ENCODE assay signal across 20 cellular contexts in the genomic region with DNA sequence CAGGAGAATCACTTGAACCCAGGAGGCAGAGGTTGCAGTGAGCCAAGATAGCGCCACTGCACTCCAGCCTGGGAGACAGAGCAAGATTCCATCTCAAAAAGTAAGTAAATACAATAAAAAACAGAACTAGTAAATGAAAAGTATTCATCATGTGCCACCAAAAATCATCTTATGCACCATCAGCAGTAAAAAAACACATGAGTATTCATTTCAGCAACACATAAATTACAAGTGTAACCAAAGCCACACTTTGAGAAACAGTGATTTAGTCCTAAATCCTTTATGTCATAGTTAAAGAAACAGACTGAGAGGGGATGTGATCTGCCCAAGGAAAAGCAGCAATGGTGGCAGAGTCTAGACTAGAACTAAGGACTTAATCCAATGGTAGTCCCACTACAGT.
"Had no signal": no experiment of that assay in that cellular context is flagged by ENCODE, and none has a peak within 500 bp of the region (broad histone marks: within the 10 kb centered on the region; RNA-seq: fewer than 3 reads in every experiment).

No MANE protein-coding gene starts in this region.

- H3K4me1 ChIP-seq: foreskin keratinocyte had no signal

- H3K9me3 ChIP-seq: esophagus squamous epithelium, sigmoid colon, suprapubic skin, thyroid gland, upper lobe of left lung, uterus had no signal

- H3K9me3 Mint-ChIP-seq: naive B cell, nephron progenitor cell had no signal

- H3K27ac ChIP-seq: foreskin keratinocyte, suprapubic skin, thyroid gland, upper lobe of left lung, uterus had no signal

- H3K27ac Mint-ChIP-seq: nephron progenitor cell had no signal

- H3K4me3 ChIP-seq: esophagus squamous epithelium, lung, sigmoid colon, suprapubic skin, thyroid gland, upper lobe of left lung, uterus had no signal

- H3K4me3 Mint-ChIP-seq: naive B cell, nephron progenitor cell had no signal

- H3K27me3 ChIP-seq: esophagus squamous epithelium, foreskin keratinocyte, sigmoid colon, suprapubic skin, thyroid gland, upper lobe of left lung, uterus had no signal

- DNase-seq: dermis blood vessel endothelial cell; esophagus squamous epithelium; foreskin keratinocyte; kidney; left cardiac atrium; left ventricle myocardium superior; mesendoderm; naive B cell; nephron progenitor cell; posterior cingulate gyrus; sigmoid colon; small intestine; stimulated activated CD4-positive, alpha-beta T cell treated with anti-CD3 and anti-CD28 coated beads, Interleukin-12 subunit alpha, Interleukin-12 subunit beta, amount 100 ng/mL, for 4 hours; stimulated activated naive CD4-positive, alpha-beta T cell treated with Interleukin-2 at 50 U/mL for 16 hours; thyroid gland; upper lobe of left lung; uterus had no signal

- FAIRE-seq: colon, kidney, small intestine had no signal

- ATAC-seq: foreskin keratinocyte, left cardiac atrium, left ventricle myocardium superior had no signal

- H3K36me3 ChIP-seq: thyroid gland, uterus had no signal
